ENCODE assay signal across 29 cellular contexts in genomic region chr9:114303977-114304376, GRCh38. TPM values are rescaled to one million over a fixed set of nuclear protein-coding genes. Genes with fewer than 3 reads are reported as not detected.
A peak's percentile ranks its signal among the peaks of the same experiment; 100 is the strongest.
DNase-seq lines count a peak whose midpoint lies in the region; ATAC-seq and TF ChIP-seq lines count a peak whose summit lies in the region.
"Had no signal": no experiment of that assay in that cellular context is flagged by ENCODE, and none has a peak within 500 bp of the region (broad histone marks: within the 10 kb centered on the region; RNA-seq: fewer than 3 reads in every experiment).

No MANE protein-coding gene starts in this region.

- no peaks in the 10 kb centered on the region for H3K27me3 ChIP-seq in adrenal gland
- no peaks in the 10 kb centered on the region for H3K27me3 ChIP-seq in ovary
- H3K27me3 ChIP-seq: heart left ventricle, thyroid gland had no signal

- intact Hi-C loops in adrenal gland (cut with DNase I), result no loop called here
- intact Hi-C loops in ovary (cut with DNase I), result loop anchor here in 1 of 4 donors (5.0 kb wide), 1 partner anchor 147 kb away; the partner anchor contains the start of gene COL27A1

- H3K36me3 ChIP-seq in adrenal gland (replicated peaks in 1 of 2) (peaks cover 0 to 6% of the 10 kb centered on the region in 2 donors), ovary (no peaks in the 10 kb centered on the region)
- H3K36me3 ChIP-seq: thyroid gland had no signal

- no peak for ATAC-seq in GM18520 (IDR thresholded peaks at IDR 0.05; ENCODE audit: unreplicated experiment)
- ATAC-seq: activated T-helper 17 cell treated with anti-CD3 and anti-CD28 coated beads, Interleukin-2, amount 50 U/mL, for 72 hours; CD8-positive, alpha-beta T cell; heart left ventricle; K562; left colon; naive thymus-derived CD4-positive, alpha-beta T cell; Panc1 had no signal

- TF ChIP-seq POLR2A in adrenal gland (IDR thresholded peaks at IDR 0.05) (no peak), ovary (IDR thresholded peaks at IDR 0.05) (no peak)

- no peak overlapping the region for H3K4me3 ChIP-seq in adrenal gland
- H3K4me3 ChIP-seq in ovary, result no peak overlapping the region
- H3K4me3 ChIP-seq: heart left ventricle, K562, thyroid gland had no signal

- WGBS in adrenal gland, 4 donors, result 91 to 96% (median 93%) methylated on average over 4 of the region's 4 CpGs
- 92 to 96% (median 95%) methylated on average over 4 of the region's 4 CpGs for WGBS in ovary, 3 donors

- peak; percentile 11 to 13 for DNase-seq in activated T-cell treated with anti-CD3 and anti-CD28 coated beads, Interleukin-2, amount 50 U/mL, for 48 hours
- no peak for DNase-seq in activated T-cell treated with anti-CD3 and anti-CD28 coated beads, Interleukin-2, amount 50 U/mL, for 1 hour
- DNase-seq in adrenal gland (peak in 4 of 7 donors; percentile 6 to 24 (median 7)), ovary (peak in 3 of 5 donors; percentile 6 to 15 (median 10)), middle frontal gyrus (ENCODE audit: extremely low spot score, low spot score) (no peak), pons (ENCODE audit: low spot score) (no peak)
- no peak for DNase-seq in stimulated activated CD4-positive, alpha-beta T cell treated with anti-CD3 and anti-CD28 coated beads, Interleukin-4, amount 100 ng/mL, for 1 hour
- DNase-seq: central memory CD4-positive, alpha-beta T cell; GDM1; GOT3; mesendoderm; NCI-H1417; NCI-H2107; NK-92 treated with Interleukin-12 subunit alpha and Interleukin-12 subunit beta, amount 100 ng/mL, for 24 hours; nucleus accumbens; stimulated activated CD4-positive, alpha-beta T cell treated with anti-CD3 and anti-CD28 coated beads, Interleukin-12 subunit alpha, Interleukin-12 subunit beta, amount 100 ng/mL, for 4 hours; stimulated activated CD4-positive, alpha-beta T cell treated with anti-CD3 and anti-CD28 coated beads, Interleukin-4, amount 100 ng/mL, for 4 hours; stimulated activated naive CD4-positive, alpha-beta T cell treated with Interleukin-2 at 50 U/mL for 16 hours; thyroid gland had no signal

- TF ChIP-seq CTCF in adrenal gland (IDR thresholded peaks at IDR 0.05), result no peak
- no peak for TF ChIP-seq CTCF in ovary (IDR thresholded peaks at IDR 0.05)

- no peak overlapping the region for H3K27ac ChIP-seq in adrenal gland
- no peak overlapping the region for H3K27ac ChIP-seq in ovary
- H3K27ac ChIP-seq: heart left ventricle, thyroid gland had no signal

- no peak for TF ChIP-seq EP300 in ovary (IDR thresholded peaks at IDR 0.05)

- H3K9me3 ChIP-seq in adrenal gland (replicated peaks in 1 of 3) (no peaks in the 10 kb centered on the region), ovary (no peaks in the 10 kb centered on the region)
- H3K9me3 ChIP-seq: heart left ventricle, thyroid gland had no signal

- H3K4me1 ChIP-seq in adrenal gland (replicated peaks in 1 of 2), result no peaks in the 10 kb centered on the region
- peaks cover 6% of the 10 kb centered on the region for H3K4me1 ChIP-seq in ovary (ENCODE audit: insufficient read depth)

RNA-seq across cellular contexts. Expression of gene ORM1, which starts 18.9 kb away (rescaled TPM):
- total RNA-seq in adrenal gland (10 to 100 TPM in 1 of 8 donors, 1 to 10 TPM in 6, not detected in 1; 2.9 to 26.0 (median 4.0) TPM), ovary (10 to 100 TPM in 1 of 7 donors, 1 to 10 TPM in 1, under 1 TPM in 2, not detected in 3; 0.30 to 11.9 (median 1.8) TPM)
- polyA plus RNA-seq in adrenal gland (10 to 100 TPM in 2 of 3 donors, 1 to 10 TPM in 1; 3.3 to 24.8 (median 14.3) TPM), ovary (1 to 10 TPM in 1 of 2 donors, not detected in 1; 2.1 TPM)
- total RNA-seq: activated T-helper 17 cell treated with anti-CD3 and anti-CD28 coated beads, Interleukin-2, amount 50 U/mL, for 72 hours; astrocyte; CD8-positive, alpha-beta T cell; left colon; MCF 10A; thyroid gland had no signal
- polyA plus RNA-seq: K562; naive thymus-derived CD4-positive, alpha-beta T cell had no signal

RNA-seq across cellular contexts. Expression of gene ORM2, which starts 25.7 kb away (rescaled TPM):
- total RNA-seq in adrenal gland (1 to 10 TPM in 4 of 8 donors, under 1 TPM in 1, not detected in 3; 0.60 to 6.8 (median 1.8) TPM), ovary (1 to 10 TPM in 1 of 7 donors, under 1 TPM in 1, not detected in 5; 0.82 to 2.6 TPM)
- polyA plus RNA-seq in adrenal gland (10 to 100 TPM in 1 of 3 donors, 1 to 10 TPM in 1, under 1 TPM in 1; 0.88 to 16.2 (median 1.3) TPM), ovary (under 1 TPM in 1 of 2 donors, not detected in 1; 0.52 TPM)
- total RNA-seq: activated T-helper 17 cell treated with anti-CD3 and anti-CD28 coated beads, Interleukin-2, amount 50 U/mL, for 72 hours; astrocyte; CD8-positive, alpha-beta T cell; heart left ventricle; left colon; MCF 10A; naive thymus-derived CD4-positive, alpha-beta T cell; thyroid gland had no signal
- polyA plus RNA-seq: K562; naive thymus-derived CD4-positive, alpha-beta T cell had no signal

Comparison
In these comparisons a context has a peak if more than half of its experiments do, and no peak if none do; other contexts are left out.
1. DNase-seq: peak in activated T-cell treated with anti-CD3 and anti-CD28 coated beads, Interleukin-2, amount 50 U/mL, for 48 hours (2 of 2), adrenal gland (4 of 7) and ovary (3 of 5); none in activated T-cell treated with anti-CD3 and anti-CD28 coated beads, Interleukin-2, amount 50 U/mL, for 1 hour (single experiment), stimulated activated CD4-positive, alpha-beta T cell treated with anti-CD3 and anti-CD28 coated beads, Interleukin-4, amount 100 ng/mL, for 1 hour (single experiment), middle frontal gyrus (single experiment) and pons (single experiment).